28 cellular contexts compared by ENCODE assay signal in the genomic region with DNA sequence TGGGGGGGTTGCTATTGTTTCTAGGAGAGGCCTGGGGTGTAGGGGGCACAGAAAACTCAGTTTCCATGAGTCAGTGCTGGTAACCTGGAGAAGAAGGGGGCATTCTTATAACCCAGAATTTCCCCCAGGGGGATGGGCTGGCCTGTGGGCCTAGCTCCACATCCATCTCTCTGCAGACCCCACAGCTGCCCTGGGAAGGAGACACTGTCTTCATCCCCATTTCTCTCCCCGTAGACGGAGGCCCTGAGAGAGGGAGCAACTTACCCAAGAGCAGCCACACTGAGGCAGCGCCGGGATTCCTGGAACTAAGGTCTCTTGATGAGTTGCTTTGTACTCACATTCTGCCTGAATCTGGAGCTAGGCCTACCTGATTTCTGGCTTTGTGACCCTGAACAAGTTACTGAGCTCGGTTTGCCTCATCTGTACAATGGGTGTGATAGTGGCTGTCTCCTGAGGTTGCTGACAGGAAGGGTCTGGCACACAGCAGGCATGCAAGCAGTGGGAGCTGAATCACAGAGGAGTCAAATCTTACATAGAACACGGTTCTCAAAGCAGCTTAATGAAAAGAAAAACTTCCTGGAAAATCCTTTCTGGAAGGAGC. TPM values are rescaled to one million over a fixed set of nuclear protein-coding genes. Genes with fewer than 3 reads are reported as not detected.
DNase-seq lines count a peak whose midpoint lies in the region; ATAC-seq and TF ChIP-seq lines count a peak whose summit lies in the region.
"Had no signal": no experiment of that assay in that cellular context is flagged by ENCODE, and none has a peak within 500 bp of the region (broad histone marks: within the 10 kb centered on the region; RNA-seq: fewer than 3 reads in every experiment).

No MANE protein-coding gene starts in this region.

- H3K4me2 ChIP-seq in mesenchymal stem cell (ENCODE audit: low read length, poor library complexity, severe bottlenecking) (no peak overlapping the region), OCI-LY7 (ENCODE audit: low read length) (no peak overlapping the region)

- H2BK5ac ChIP-seq in mesenchymal stem cell (ENCODE audit: low read depth, low read length, poor library complexity, severe bottlenecking): no peak overlapping the region

- no peak overlapping the region for H2AFZ ChIP-seq in mesenchymal stem cell (ENCODE audit: low read depth, low read length)
- no peak overlapping the region for H2AFZ ChIP-seq in OCI-LY7 (ENCODE audit: low read length)

- no peak overlapping the region for H3K4me3 Mint-ChIP-seq in dendritic cell treated with granulocyte-macrophage colony-stimulating factor and Interleukin-4, amounts not matched to agents 40 ng/mL and 50 ng/mL, for 4 days
- H3K4me3 Mint-ChIP-seq in type B pancreatic cell: peak overlapping the region; percentile 21
- H3K4me3 Mint-ChIP-seq: activated T-helper 1 cell treated with anti-CD3 and anti-CD28 coated beads, Interleukin-12 subunit alpha, Interleukin-12 subunit beta, Interleukin-2, Interleukin-4 antibody, amounts not matched to agents 30 ng/mL and 10 ng/mL and 1 ng/mL, durations not matched to agents 14 hours and 24 hours and 36 hours; T-helper 17 cell had no signal

- BruUV-seq in OCI-LY7 (replicated peaks; lab: Mats Ljungman, UMichigan): no TSS peak

- DNase-seq in left ventricle myocardium inferior (no peak), heart right ventricle (no peak), mesenchymal stem cell (no peak), type B pancreatic cell (ENCODE audit: extremely low spot score, unreplicated experiment) (no peak), OCI-LY7 (ENCODE audit: low spot score) (no peak)
- DNase-seq: 8988T; activated CD4-positive, alpha-beta T cell treated with anti-CD3 and anti-CD28 coated beads for 48 hours; DMS79 treated with DMSO at 0.1 percent for 48 hours; effector CD8-positive, alpha-beta T cell; esophagus squamous epithelium; NCI-H1436 treated with DMSO at 0.1 percent for 48 hours; NCI-H510A treated with DMSO at 0.1 percent for 48 hours; Peyer's patch; spleen; stimulated activated CD4-positive, alpha-beta T cell treated with anti-CD3 and anti-CD28 coated beads, Interleukin-4, amount 100 ng/mL, for 24 hours; stimulated activated naive CD8-positive, alpha-beta T cell treated with anti-CD3 and anti-CD28 coated beads, Interleukin-15, Interleukin-2, amounts not matched to agents 100 U/mL and 50 U/mL, for 24 hours; T-helper 17 cell had no signal

- H2AK5ac ChIP-seq in mesenchymal stem cell (ENCODE audit: low read length, severe bottlenecking): peak overlapping the region; percentile 17

- WGBS in heart right ventricle, 2 donors: 92 to 95% methylated on average over 6 of the region's 6 CpGs
- 95% methylated on average over 6 of the region's 6 CpGs for WGBS in mesenchymal stem cell

- H3K27me3 ChIP-seq in left ventricle myocardium inferior (ENCODE audit: low read depth) (peaks cover 5% of the 10 kb centered on the region), heart right ventricle (peaks cover 0 to 12% (median 0%) of the 10 kb centered on the region in 7 donors), mesenchymal stem cell (ENCODE audit: control insufficient read depth in 1 of 2, insufficient read depth in 1 of 2, low read length in 2 of 2) (no peaks in the 10 kb centered on the region)
- H3K27me3 ChIP-seq: ascending aorta, Peyer's patch, SJSA1, thyroid gland had no signal

- H3K9me3 Mint-ChIP-seq in dendritic cell treated with granulocyte-macrophage colony-stimulating factor and Interleukin-4, amounts not matched to agents 40 ng/mL and 50 ng/mL, for 4 days: no peaks in the 10 kb centered on the region
- no peaks in the 10 kb centered on the region for H3K9me3 Mint-ChIP-seq in type B pancreatic cell
- H3K9me3 Mint-ChIP-seq: activated naive CD4-positive, alpha-beta T cell treated with anti-CD3 and anti-CD28 coated beads, Interleukin-2, amount 50 U/mL, for 72 hours; activated T-helper 1 cell treated with anti-CD3 and anti-CD28 coated beads, Interleukin-12 subunit alpha, Interleukin-12 subunit beta, Interleukin-2, Interleukin-4 antibody, amounts not matched to agents 30 ng/mL and 10 ng/mL and 1 ng/mL, durations not matched to agents 14 hours and 24 hours and 36 hours had no signal

- no peak overlapping the region for H3K14ac ChIP-seq in mesenchymal stem cell (ENCODE audit: low read length in 2 of 2)

- H3K27ac ChIP-seq in left ventricle myocardium inferior (replicated peaks) (peak overlapping the region; percentile 85), heart right ventricle (peak overlapping the region in 5 of 10 donors; percentile 12 to 91 (median 59)), mesenchymal stem cell (ENCODE audit: low read length, poor library complexity, severe bottlenecking) (no peak overlapping the region), OCI-LY7 (ENCODE audit: low read depth, low read length, poor library complexity, severe bottlenecking) (no peak overlapping the region)
- H3K27ac ChIP-seq: Peyer's patch, SJSA1, thyroid gland had no signal

- no peak overlapping the region for H4K8ac ChIP-seq in mesenchymal stem cell (ENCODE audit: low read length)

- H3K4me3 ChIP-seq in left ventricle myocardium inferior (no peak overlapping the region), heart right ventricle (no peak overlapping the region), mesenchymal stem cell (ENCODE audit: insufficient read depth in 1 of 2, low read depth in 1 of 2, low read length in 2 of 2) (no peak overlapping the region), OCI-LY7 (ENCODE audit: low read depth, low read length, poor library complexity, severe bottlenecking) (no peak overlapping the region)
- H3K4me3 ChIP-seq: esophagus squamous epithelium, GM12878, Peyer's patch, SJSA1 had no signal

- no peak overlapping the region for H3K9ac ChIP-seq in mesenchymal stem cell (ENCODE audit: low read length)

- H2BK12ac ChIP-seq in mesenchymal stem cell (ENCODE audit: low read length in 2 of 2): no peak overlapping the region

- no peaks in the 10 kb centered on the region for H3K36me3 Mint-ChIP-seq in dendritic cell treated with granulocyte-macrophage colony-stimulating factor and Interleukin-4, amounts not matched to agents 40 ng/mL and 50 ng/mL, for 4 days (ENCODE audit: low read depth)
- H3K36me3 Mint-ChIP-seq in type B pancreatic cell: no peaks in the 10 kb centered on the region
- H3K36me3 Mint-ChIP-seq: activated naive CD4-positive, alpha-beta T cell treated with anti-CD3 and anti-CD28 coated beads, Interleukin-2, amount 50 U/mL, for 72 hours had no signal

- H3K4me1 ChIP-seq in left ventricle myocardium inferior (peaks cover 47% of the 10 kb centered on the region), heart right ventricle (peaks cover 9 to 64% (median 48%) of the 10 kb centered on the region in 9 donors), mesenchymal stem cell (ENCODE audit: control insufficient read depth, insufficient read depth, low read depth, low read length) (peaks cover 23% of the 10 kb centered on the region), OCI-LY7 (ENCODE audit: insufficient read depth, low read length, poor library complexity, severe bottlenecking) (no peaks in the 10 kb centered on the region)

- CTCF ChIA-PET in OCI-LY7 (lab: Charles Lee; ENCODE audit: unreplicated experiment): no interaction called here

- POLR2A ChIA-PET in OCI-LY7 (lab: Charles Lee): interaction anchor here (0.8 to 0.9 kb wide), 2 partner anchors 72 to 91 kb away, joined by 3 read pairs; no protein-coding TSS in a partner anchor

- H3K9me3 ChIP-seq in left ventricle myocardium inferior (replicated peaks) (no peaks in the 10 kb centered on the region), heart right ventricle (no peaks in the 10 kb centered on the region), mesenchymal stem cell (ENCODE audit: control insufficient read depth, low read length) (no peaks in the 10 kb centered on the region), OCI-LY7 (ENCODE audit: low read length) (no peaks in the 10 kb centered on the region)
- H3K9me3 ChIP-seq: ascending aorta, esophagus squamous epithelium, Peyer's patch, SJSA1, spleen, thyroid gland had no signal

- no peak overlapping the region for H3K18ac ChIP-seq in mesenchymal stem cell (ENCODE audit: low read depth in 1 of 2, low read length in 2 of 2)

- intact Hi-C loops in left ventricle myocardium inferior (cut with micrococcal nuclease): no loop called here
- intact Hi-C loops in heart right ventricle (cut with DNase I): loop anchor here in 4 of 10 donors (2.0 to 5.0 kb wide), 4 partner anchors 76 to 231 kb away; no protein-coding TSS in a partner anchor
- intact Hi-C loops in dendritic cell treated with granulocyte-macrophage colony-stimulating factor and Interleukin-4, amounts not matched to agents 40 ng/mL and 50 ng/mL, for 4 days (cut with micrococcal nuclease): no loop called here
- intact Hi-C loops in OCI-LY7 (cut with micrococcal nuclease; ENCODE audit: unreplicated experiment): no loop called here

- H3K27me3 Mint-ChIP-seq in dendritic cell treated with granulocyte-macrophage colony-stimulating factor and Interleukin-4, amounts not matched to agents 40 ng/mL and 50 ng/mL, for 4 days: peaks cover 22% of the 10 kb centered on the region
- H3K27me3 Mint-ChIP-seq in type B pancreatic cell: peaks cover 10% of the 10 kb centered on the region

- ATAC-seq in heart right ventricle (no peak), GM18498 (IDR thresholded peaks at IDR 0.05; ENCODE audit: unreplicated experiment) (no peak), HG02870 (IDR thresholded peaks at IDR 0.05; ENCODE audit: unreplicated experiment) (no peak)
- ATAC-seq: activated naive CD4-positive, alpha-beta T cell treated with anti-CD3 and anti-CD28 coated beads, Interleukin-2, amount 50 U/mL, for 72 hours; GM12878; stimulated activated naive CD8-positive, alpha-beta T cell treated with anti-CD3 and anti-CD28 coated beads, Interleukin-15, Interleukin-2, amounts not matched to agents 100 U/mL and 50 U/mL, for 24 hours; T-helper 17 cell had no signal

- no peak for TF ChIP-seq CTCF in left ventricle myocardium inferior (IDR thresholded peaks at IDR 0.05; ENCODE audit: borderline replicate concordance)
- no peak for TF ChIP-seq CTCF in heart right ventricle (IDR thresholded peaks at IDR 0.05)
- TF ChIP-seq CTCF in type B pancreatic cell (conservative IDR thresholded peaks at IDR 0.05): no peak
- no peak for TF ChIP-seq CTCF in OCI-LY7 (conservative IDR thresholded peaks at IDR 0.05; ENCODE audit: low read length)

- peak overlapping the region; percentile 0 for H2BK15ac ChIP-seq in mesenchymal stem cell (ENCODE audit: low read depth, poor library complexity, severe bottlenecking)

- H3K4me1 Mint-ChIP-seq in dendritic cell treated with granulocyte-macrophage colony-stimulating factor and Interleukin-4, amounts not matched to agents 40 ng/mL and 50 ng/mL, for 4 days (ENCODE audit: low read depth): peaks cover 62% of the 10 kb centered on the region
- peaks cover 37% of the 10 kb centered on the region for H3K4me1 Mint-ChIP-seq in type B pancreatic cell (ENCODE audit: unreplicated experiment)

- H3K9me2 ChIP-seq in OCI-LY7 (ENCODE audit: insufficient read depth, low read length): no peaks in the 10 kb centered on the region

- no peaks in the 10 kb centered on the region for H4K20me1 ChIP-seq in OCI-LY7 (ENCODE audit: insufficient read depth, low read length)

- H3K79me2 ChIP-seq in OCI-LY7 (ENCODE audit: insufficient read depth, low read depth, low read length): no peaks in the 10 kb centered on the region

- H3K36me3 ChIP-seq in left ventricle myocardium inferior: no peaks in the 10 kb centered on the region
- H3K36me3 ChIP-seq in heart right ventricle: no peaks in the 10 kb centered on the region
- H3K36me3 ChIP-seq in mesenchymal stem cell (ENCODE audit: control insufficient read depth in 1 of 2, insufficient read depth in 2 of 2, low read depth in 1 of 2, low read length in 2 of 2): no peaks in the 10 kb centered on the region
- no peaks in the 10 kb centered on the region for H3K36me3 ChIP-seq in OCI-LY7 (ENCODE audit: insufficient read depth, low read length)
- H3K36me3 ChIP-seq: ascending aorta, esophagus squamous epithelium, Peyer's patch, SJSA1, spleen, thyroid gland had no signal

- no peak overlapping the region for H3K23ac ChIP-seq in mesenchymal stem cell (ENCODE audit: low read length in 2 of 2)

- no peak overlapping the region for H2BK120ac ChIP-seq in mesenchymal stem cell (ENCODE audit: low read depth, low read length)

- H3K79me1 ChIP-seq in mesenchymal stem cell (replicated peaks; ENCODE audit: low read length, poor library complexity, severe bottlenecking): no peaks in the 10 kb centered on the region

- no peak overlapping the region for H4K91ac ChIP-seq in mesenchymal stem cell (ENCODE audit: low read length)

- H3K4ac ChIP-seq in mesenchymal stem cell (ENCODE audit: low read depth in 1 of 2, low read length in 2 of 2): no peak overlapping the region

- peak overlapping the region; percentile 46 for H3K27ac Mint-ChIP-seq in dendritic cell treated with granulocyte-macrophage colony-stimulating factor and Interleukin-4, amounts not matched to agents 40 ng/mL and 50 ng/mL, for 4 days
- H3K27ac Mint-ChIP-seq in type B pancreatic cell: peak overlapping the region; percentile 70
- H3K27ac Mint-ChIP-seq: activated naive CD4-positive, alpha-beta T cell treated with anti-CD3 and anti-CD28 coated beads, Interleukin-2, amount 50 U/mL, for 72 hours; activated T-helper 1 cell treated with anti-CD3 and anti-CD28 coated beads, Interleukin-12 subunit alpha, Interleukin-12 subunit beta, Interleukin-2, Interleukin-4 antibody, amounts not matched to agents 30 ng/mL and 10 ng/mL and 1 ng/mL, durations not matched to agents 14 hours and 24 hours and 36 hours; T-helper 17 cell had no signal

RNA-seq across cellular contexts. Expression of gene LCTL, which starts 55.0 kb away (rescaled TPM):
- not detected for total RNA-seq in left ventricle myocardium inferior
- under 1 TPM in 1 of 10 donors, not detected in 9; 0.16 TPM for total RNA-seq in heart right ventricle
- polyA plus RNA-seq in heart right ventricle: not detected
- 1.5 TPM for polyA plus RNA-seq in mesenchymal stem cell (2013, experiment 1 of 2)
- 1.2 TPM for polyA plus RNA-seq in mesenchymal stem cell (2013, experiment 2 of 2)
- 1.4 TPM in 1 of 2 replicates, not detected in the other for total RNA-seq in type B pancreatic cell (ENCODE audit: low replicate concordance)
- not detected in 2 replicates for total RNA-seq in OCI-LY7 (2014; rRNA removed; shearing (Covaris generic))
- not detected in 2 replicates for total RNA-seq in OCI-LY7 (2022)
- total RNA-seq: activated naive CD4-positive, alpha-beta T cell treated with anti-CD3 and anti-CD28 coated beads, Interleukin-2, amount 50 U/mL, for 72 hours; activated T-helper 1 cell treated with anti-CD3 and anti-CD28 coated beads, Interleukin-12 subunit alpha, Interleukin-12 subunit beta, Interleukin-2, Interleukin-4 antibody, amounts not matched to agents 30 ng/mL and 10 ng/mL and 1 ng/mL, durations not matched to agents 14 hours and 24 hours and 36 hours; ascending aorta; cerebellum; esophagus squamous epithelium; GM12878; mononuclear cell; Peyer's patch; spleen; T-helper 17 cell; thyroid gland had no signal
- polyA plus RNA-seq: spleen had no signal
